8 cellular contexts compared by ENCODE assay signal in the genomic region with DNA sequence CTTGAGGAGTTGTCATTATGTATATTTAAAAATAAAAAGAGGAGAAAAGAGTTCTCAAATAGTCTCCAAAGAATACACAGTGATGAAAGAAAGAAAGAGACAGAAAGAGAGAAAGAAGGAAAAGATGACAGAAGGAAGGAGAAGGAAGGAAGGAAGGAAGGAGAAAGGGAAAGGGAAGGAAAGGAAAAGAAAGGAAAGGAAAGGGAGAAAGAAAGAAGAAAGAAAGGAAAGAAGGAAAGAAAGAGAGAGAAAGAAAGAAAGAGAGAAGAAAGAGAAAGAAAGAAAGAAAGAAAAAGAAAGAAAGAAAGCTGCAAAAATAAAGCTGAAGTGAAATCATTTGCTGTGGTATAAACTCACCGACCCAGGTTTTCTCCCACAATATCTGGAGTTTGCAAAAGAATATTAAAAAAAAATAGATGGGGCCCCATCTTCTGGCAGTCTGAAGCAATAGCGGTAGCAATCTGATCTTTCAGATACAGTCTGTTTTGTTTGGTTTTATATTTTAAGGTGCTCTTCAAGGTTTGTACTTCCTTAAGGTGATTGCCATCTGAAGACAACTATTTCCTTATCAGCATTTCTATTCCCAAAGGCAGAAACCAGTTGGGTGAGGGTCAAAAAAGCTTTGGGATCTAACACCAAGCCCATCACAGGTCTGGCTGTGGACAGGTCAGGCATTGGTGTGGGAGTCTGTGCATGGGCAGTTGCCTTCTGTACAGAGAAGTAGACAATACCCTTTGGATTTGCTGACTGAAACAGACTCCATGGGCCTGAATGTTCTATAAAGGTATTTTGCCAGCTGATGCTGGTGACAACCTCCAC.
DNase-seq lines count a peak whose midpoint lies in the region; ATAC-seq, FAIRE-seq and TF ChIP-seq lines count a peak whose summit lies in the region.

No MANE protein-coding gene starts in this region.

- no peaks in the 10 kb centered on the region for H4K20me1 ChIP-seq in endothelial cell of umbilical vein (replicated peaks; ENCODE audit: control insufficient read depth, extremely low read depth, insufficient read depth, low read length)

- H3K36me3 ChIP-seq in A673 (ENCODE audit: insufficient read depth, low read length, poor library complexity, severe bottlenecking) (no peaks in the 10 kb centered on the region), endothelial cell of umbilical vein (ENCODE audit: control insufficient read depth in 2 of 2, extremely low read depth in 1 of 2, insufficient read depth in 2 of 2, low read length in 2 of 2) (no peaks in the 10 kb centered on the region)

- H3K27me3 ChIP-seq in A673 (replicated peaks; ENCODE audit: insufficient read depth, low read depth, low read length, poor library complexity) (no peaks in the 10 kb centered on the region), endothelial cell of umbilical vein (ENCODE audit: control insufficient read depth in 2 of 2, insufficient read depth in 2 of 2, low read length in 2 of 2) (peaks cover 0 to 9% of the 10 kb centered on the region in 2 experiments)

- TF ChIP-seq CTCF in A673 (conservative IDR thresholded peaks at IDR 0.05; ENCODE audit: low read depth, low read length), result peak; percentile 70
- peak; percentile 7 to 38 for TF ChIP-seq CTCF in endothelial cell of umbilical vein (IDR thresholded peaks at IDR 0.05; ENCODE audit: extremely low read depth in 1 of 2, insufficient read depth in 1 of 2, low read depth in 1 of 2, low read length in 2 of 2)

- H3K9me1 ChIP-seq in endothelial cell of umbilical vein (replicated peaks; ENCODE audit: control insufficient read depth, extremely low read depth, insufficient read depth, low read length), result no peaks in the 10 kb centered on the region

- CTCF ChIA-PET in A673 (lab: Charles Lee) (no interaction called here), endothelial cell of umbilical vein (lab: Charles Lee) (interaction anchor here (1.2 to 1.7 kb wide), 4 partner anchors 14 to 1509 kb away, joined by 4 to 8 read pairs (median 5); no protein-coding TSS in a partner anchor)

- BruUV-seq in A673 (replicated peaks; lab: Mats Ljungman, UMichigan) (TSS peak; percentile 58), endothelial cell of umbilical vein (replicated peaks; lab: Mats Ljungman, UMichigan) (no TSS peak)

- H3K4me1 ChIP-seq in A673 (ENCODE audit: insufficient read depth, low read length, poor library complexity, severe bottlenecking) (peaks cover 17% of the 10 kb centered on the region), endothelial cell of umbilical vein (ENCODE audit: control insufficient read depth, extremely low read depth, insufficient read depth, low read length) (no peaks in the 10 kb centered on the region)

- peak; percentile 18 for FAIRE-seq in endothelial cell of umbilical vein (lab: Jason Lieb, UNC)

- ATAC-seq in GM19351 (IDR thresholded peaks at IDR 0.05; ENCODE audit: unreplicated experiment), result peak; percentile 92

- H3K9ac ChIP-seq in endothelial cell of umbilical vein (replicated peaks; ENCODE audit: extremely low read depth, insufficient read depth, low read length), result no peak overlapping the region

- dilution Hi-C loops in endothelial cell of umbilical vein (cut with MboI; ENCODE audit: extremely low pct_ligation_motif_present, low sequenced_read_pairs), result no loop called here

- no peak overlapping the region for H2AFZ ChIP-seq in endothelial cell of umbilical vein (ENCODE audit: low read depth, low read length)

- DNase-seq in A673 (ENCODE audit: low spot score) (peak; percentile 67), NCI-H69 (lab: John Stamatoyannopoulos, UW) (peak; percentile 27), endothelial cell of umbilical vein (ENCODE audit: low read depth, low spot score) (peak; percentile 16), superior temporal gyrus (ENCODE audit: extremely low spot score) (peak; percentile 47), cortex of kidney (lab: John Stamatoyannopoulos, UW) (no peak), NCI-H1436 treated with DMSO at 0.1 percent for 48 hours (lab: John Stamatoyannopoulos, UW) (no peak)
- no peak for DNase-seq in stimulated activated CD4-positive, alpha-beta T cell treated with anti-CD3 and anti-CD28 coated beads, Interleukin-12 subunit alpha, Interleukin-12 subunit beta, amount 100 ng/mL, for 4 hours

- intact Hi-C loops in A673 (cut with micrococcal nuclease; ENCODE audit: unreplicated experiment) (loop anchor here (5.0 kb wide), 3 partner anchors 105 to 1505 kb away; no protein-coding TSS in a partner anchor), endothelial cell of umbilical vein (cut with micrococcal nuclease) (loop anchor here (1.0 to 2.0 kb wide), 2 partner anchors 160 to 1506 kb away; partner anchors contain the start of gene CPEB2)

- peak overlapping the region; percentile 52 for H3K27ac ChIP-seq in A673 (ENCODE audit: low read depth, low read length, poor library complexity, severe bottlenecking)
- no peak overlapping the region for H3K27ac ChIP-seq in endothelial cell of umbilical vein (ENCODE audit: insufficient read depth, low read depth, low read length)

- no peaks in the 10 kb centered on the region for H3K9me3 ChIP-seq in A673 (ENCODE audit: low read depth, low read length, poor library complexity, severe bottlenecking)
- no peaks in the 10 kb centered on the region for H3K9me3 ChIP-seq in endothelial cell of umbilical vein (replicated peaks; ENCODE audit: control insufficient read depth, insufficient read depth, low read length)

- H3K4me3 ChIP-seq in A673 (ENCODE audit: low read depth, low read length, poor library complexity, severe bottlenecking) (no peak overlapping the region), endothelial cell of umbilical vein (replicated peaks in 1 of 3; ENCODE audit: insufficient read depth in 1 of 3, low read depth in 1 of 3, low read length in 3 of 3) (no peak overlapping the region)

- H3K79me2 ChIP-seq in endothelial cell of umbilical vein (ENCODE audit: control insufficient read depth, insufficient read depth, low read length), result no peaks in the 10 kb centered on the region

- no peak overlapping the region for H3K4me2 ChIP-seq in endothelial cell of umbilical vein (ENCODE audit: insufficient read depth, low read length)

- POLR2A ChIA-PET in A673 (lab: Charles Lee; ENCODE audit: low non-redundant PET), result no interaction called here
- POLR2A ChIA-PET in endothelial cell of umbilical vein (lab: Charles Lee), result no interaction called here

- no peak for TF ChIP-seq POLR2A in endothelial cell of umbilical vein (IDR thresholded peaks at IDR 0.05; ENCODE audit: low read depth, low read length)

TF ChIP-seq in endothelial cell of umbilical vein, 7 proteins besides CTCF, POLR2A, EP300 and RAD21:
- TF ChIP-seq POLR2AphosphoS5 (IDR thresholded peaks at IDR 0.05; ENCODE audit: insufficient read depth, low read depth, low read length) (no peak), EZH2 (IDR thresholded peaks at IDR 0.05; ENCODE audit: borderline replicate concordance, low read depth, low read length, severe bottlenecking) (no peak), MAX (IDR thresholded peaks at IDR 0.05; ENCODE audit: insufficient read depth, insufficient read length) (no peak), MYC (IDR thresholded peaks at IDR 0.05; ENCODE audit: low read depth, low read length) (no peak), JUN (IDR thresholded peaks at IDR 0.05; ENCODE audit: borderline replicate concordance, insufficient read depth, insufficient read length, low read depth) (no peak)

Comparison
In these comparisons a context has a peak if more than half of its experiments do, and no peak if none do; other contexts are left out.
1. DNase-seq: peak in A673 (single experiment), NCI-H69 (single experiment), endothelial cell of umbilical vein (single experiment) and superior temporal gyrus (single experiment); none in cortex of kidney (single experiment), stimulated activated CD4-positive, alpha-beta T cell treated with anti-CD3 and anti-CD28 coated beads, Interleukin-12 subunit alpha, Interleukin-12 subunit beta, amount 100 ng/mL, for 4 hours (single experiment) and NCI-H1436 treated with DMSO at 0.1 percent for 48 hours (single experiment).